In genomic region chr1:72869441-72869840, GRCh38 we compare ENCODE assay signal across 7 cellular contexts.
"Had no signal": no experiment of that assay in that cellular context is flagged by ENCODE, and none has a peak within 500 bp of the region (broad histone marks: within the 10 kb centered on the region; RNA-seq: fewer than 3 reads in every experiment).

No MANE protein-coding gene starts in this region.

- H3K36me3 Mint-ChIP-seq: IgD-negative memory B cell had no signal

- H3K4me3 ChIP-seq: K562 had no signal

- H3K27me3 Mint-ChIP-seq: IgD-negative memory B cell had no signal

- H3K9me3 Mint-ChIP-seq: IgD-negative memory B cell had no signal

- H3K4me3 Mint-ChIP-seq: IgD-negative memory B cell had no signal

- H3K27ac Mint-ChIP-seq: IgD-negative memory B cell had no signal

- ATAC-seq: HepG2, K562 had no signal

- H3K4me1 Mint-ChIP-seq: IgD-negative memory B cell had no signal

- DNase-seq: IMR-90, KBM-7, KG1 had no signal

- H3K27ac ChIP-seq: HL-60 had no signal
